In genomic region chr19:12543855-12544254, GRCh38 we compare ENCODE assay signal across 16 cellular contexts. TPM values are rescaled to one million over a fixed set of nuclear protein-coding genes. Genes with fewer than 3 reads are reported as not detected.
DNase-seq lines count a peak whose midpoint lies in the region; ATAC-seq and TF ChIP-seq lines count a peak whose summit lies in the region.
"Had no signal": no experiment of that assay in that cellular context is flagged by ENCODE, and none has a peak within 500 bp of the region (broad histone marks: within the 10 kb centered on the region; RNA-seq: fewer than 3 reads in every experiment).

No MANE protein-coding gene starts in this region.

- H3K79me2 ChIP-seq in DND-41 (ENCODE audit: insufficient read depth, low read length), result peaks cover 83% of the 10 kb centered on the region

- H3K4me3 ChIP-seq in DND-41 (ENCODE audit: low read depth in 1 of 2, low read length in 2 of 2) (no peak overlapping the region), cardiac fibroblast (replicated peaks in 1 of 2; ENCODE audit: low read depth in 2 of 2, low read length in 2 of 2) (no peak overlapping the region)
- H3K4me3 ChIP-seq: body of pancreas had no signal

- H3K4me1 Mint-ChIP-seq in natural killer cell, result peaks cover 49 to 51% of the 10 kb centered on the region in 2 donors

- no peak overlapping the region for H3K9ac ChIP-seq in DND-41 (ENCODE audit: low read depth, low read length)

- no peak overlapping the region for H3K4me2 ChIP-seq in DND-41 (ENCODE audit: insufficient read depth, low read length)

- no peak for DNase-seq in DND-41
- DNase-seq in MV-4-11 (lab: John Stamatoyannopoulos, UW), result peak; percentile 66
- DNase-seq in cardiac fibroblast (ENCODE audit: low read depth in 2 of 2), result peak; percentile 12 to 74
- no peak for DNase-seq in natural killer cell
- DNase-seq in middle frontal gyrus (ENCODE audit: extremely low spot score, low spot score), result no peak
- no peak for DNase-seq in occipital lobe (lab: John Stamatoyannopoulos, UW)
- DNase-seq in NK-92 treated with Interleukin-12 subunit alpha and Interleukin-12 subunit beta, amount 100 ng/mL, for 24 hours (lab: John Stamatoyannopoulos, UW), result no peak
- DNase-seq: activated T-cell treated with anti-CD3 and anti-CD28 coated beads, Interleukin-2, amount 50 U/mL, for 4 hours; body of pancreas; CD4-positive, CD25-positive, alpha-beta regulatory T cell; naive B cell; NCI-H1105 treated with DMSO at 0.1 percent for 48 hours; NCI-H345; stimulated activated CD4-positive, alpha-beta T cell treated with anti-CD3 and anti-CD28 coated beads, Interleukin-4, amount 100 ng/mL, for 4 hours; stimulated activated naive B cell treated with anti-CD40 and anti-IgM and Interleukin-4, amounts not matched to agents 10 μg/mL and 1 μg/mL and 100 μg/mL, for 72 hours; SW 1271 had no signal

- H3K27me3 ChIP-seq in DND-41 (ENCODE audit: insufficient read depth, low read length, poor library complexity), result no peaks in the 10 kb centered on the region
- H3K27me3 ChIP-seq: body of pancreas had no signal

- H3K9me3 ChIP-seq in DND-41 (ENCODE audit: insufficient read depth, low read length, severe bottlenecking), result no peaks in the 10 kb centered on the region
- H3K9me3 ChIP-seq: body of pancreas had no signal

- H3K27ac Mint-ChIP-seq in natural killer cell, result peak overlapping the region; percentile 86 to 90

- no peak overlapping the region for H2AFZ ChIP-seq in DND-41 (ENCODE audit: low read depth, low read length)

- H3K36me3 Mint-ChIP-seq in natural killer cell, result no peaks in the 10 kb centered on the region

- H3K9me3 Mint-ChIP-seq in natural killer cell, result no peaks in the 10 kb centered on the region
- H3K9me3 Mint-ChIP-seq: activated T-cell treated with anti-CD3 and anti-CD28 coated beads, Interleukin-2, amount 50 U/mL, for 4 hours had no signal

- H3K27me3 Mint-ChIP-seq in natural killer cell (ENCODE audit: low read depth in 2 of 2), result no peaks in the 10 kb centered on the region
- H3K27me3 Mint-ChIP-seq: CD4-positive, CD25-positive, alpha-beta regulatory T cell; naive B cell; stimulated activated naive B cell treated with anti-CD40 and anti-IgM and Interleukin-4, amounts not matched to agents 10 μg/mL and 1 μg/mL and 100 μg/mL, for 72 hours had no signal

- peaks cover 2% of the 10 kb centered on the region; the same call in 1 of the 2 replicates for H3K4me1 ChIP-seq in DND-41 (ENCODE audit: insufficient read depth, low read length)

- intact Hi-C loops in natural killer cell (cut with micrococcal nuclease), result no loop called here

- peaks cover 7% of the 10 kb centered on the region; the same call in 1 of the 2 replicates for H4K20me1 ChIP-seq in DND-41 (ENCODE audit: insufficient read depth, low read length)

- no peak overlapping the region for H3K27ac ChIP-seq in DND-41 (ENCODE audit: low read length)
- H3K27ac ChIP-seq: body of pancreas had no signal

- TF ChIP-seq CTCF in DND-41 (IDR thresholded peaks at IDR 0.05; ENCODE audit: borderline replicate concordance, extremely low read depth, low read length, poor library complexity, severe bottlenecking) (no peak), cardiac fibroblast (IDR thresholded peaks at IDR 0.05; ENCODE audit: low read depth, low read length) (no peak), natural killer cell (IDR thresholded peaks at IDR 0.05) (no peak)

- ATAC-seq in DND-41 (ENCODE audit: insufficient read depth, low read depth) (0 out of 3 replicates have a peak, but pooled peaks have one; percentile 31), natural killer cell (peak in 2 of 3 donors; percentile 69 to 75)
- ATAC-seq: body of pancreas had no signal

- H3K36me3 ChIP-seq in DND-41 (ENCODE audit: insufficient read depth, low read length), result peaks cover 36% of the 10 kb centered on the region

- H3K4me3 Mint-ChIP-seq in natural killer cell, result peak overlapping the region; percentile 74
- H3K4me3 Mint-ChIP-seq: activated T-cell treated with anti-CD3 and anti-CD28 coated beads, Interleukin-2, amount 50 U/mL, for 4 hours; stimulated activated naive B cell treated with anti-CD40 and anti-IgM and Interleukin-4, amounts not matched to agents 10 μg/mL and 1 μg/mL and 100 μg/mL, for 72 hours had no signal

RNA-seq across cellular contexts. Expression of gene ZNF564, which starts 7.4 kb away (rescaled TPM):
- total RNA-seq in natural killer cell, result 10 to 100 TPM; 22.0 to 27.1 (median 23.3) TPM
- total RNA-seq in occipital lobe, result 34.0 TPM

RNA-seq across cellular contexts. Expression of gene ZNF709, which starts 59.2 kb away (rescaled TPM):
- 1 to 10 TPM; 4.1 to 4.7 (median 4.1) TPM for total RNA-seq in natural killer cell
- total RNA-seq in occipital lobe, result 37.6 TPM

Comparison
In these comparisons a context has a peak if more than half of its experiments do, and no peak if none do; other contexts are left out.
1. DNase-seq: peak in MV-4-11 (single experiment) and cardiac fibroblast (2 of 2); none in DND-41 (single experiment), natural killer cell (single experiment), middle frontal gyrus (single experiment), occipital lobe (single experiment) and NK-92 treated with Interleukin-12 subunit alpha and Interleukin-12 subunit beta, amount 100 ng/mL, for 24 hours (single experiment).